Comparison of ENCODE assay signal across 1 cellular context in the genomic region with DNA sequence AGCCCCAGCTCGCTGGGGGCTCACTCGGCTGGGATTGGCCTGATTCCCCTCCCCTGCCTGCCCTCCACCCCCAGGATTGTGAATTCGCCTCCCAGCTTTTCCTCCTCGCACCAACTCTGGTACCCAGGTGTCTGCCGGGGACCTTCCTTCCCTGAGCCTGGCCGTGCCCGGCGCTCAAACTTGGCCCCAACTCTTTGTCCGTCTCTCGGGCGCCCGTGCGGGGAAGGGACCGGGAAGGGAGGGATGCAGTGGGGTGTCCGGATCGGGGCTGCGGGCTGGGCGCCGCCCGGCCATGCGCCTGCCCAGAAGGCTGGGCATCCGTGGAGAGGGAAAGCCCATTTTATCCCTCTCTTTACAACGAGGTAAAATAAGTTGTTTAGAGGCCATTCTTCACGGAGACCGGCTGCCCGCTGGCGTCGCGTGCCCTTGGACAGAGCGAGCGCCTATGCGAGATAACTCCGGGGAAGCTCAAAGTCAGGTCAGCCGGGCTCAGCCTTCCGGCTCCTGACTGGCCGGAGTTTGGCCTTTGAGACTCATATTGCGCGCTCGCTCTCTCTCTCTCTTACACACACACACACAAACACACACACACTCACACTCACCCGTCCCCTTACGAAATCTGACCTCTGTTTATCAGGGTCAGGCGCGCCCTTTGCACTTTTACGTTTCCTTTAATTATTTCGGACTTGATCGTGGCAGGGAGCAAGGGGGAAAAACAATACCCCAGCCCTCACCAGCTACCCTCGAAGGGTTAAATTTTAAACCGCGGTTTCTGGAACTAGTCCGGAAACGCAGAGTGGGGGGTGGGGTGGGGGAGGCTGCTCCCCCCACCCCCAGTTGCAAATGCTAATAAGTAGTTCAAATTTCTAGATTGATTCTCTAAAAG.
TF ChIP-seq lines count a peak whose summit lies in the region.

No MANE protein-coding gene starts in this region.

TF ChIP-seq in A549, 52 proteins besides CTCF, POLR2A, EP300 and RAD21 (continued from another document):
- TF ChIP-seq TFCP2L1 (CRISPR knock-in tag; IDR thresholded peaks at IDR 0.05) (no peak), HOXB13 (CRISPR knock-in tag; IDR thresholded peaks at IDR 0.05; ENCODE audit: low read depth) (no peak), ESRRA (IDR thresholded peaks at IDR 0.05; ENCODE audit: borderline replicate concordance, low read length) (no peak), JUNB (IDR thresholded peaks at IDR 0.05) (no peak), RFX5 (IDR thresholded peaks at IDR 0.05) (no peak), BHLHE40 (IDR thresholded peaks at IDR 0.05; ENCODE audit: low read depth, low read length) (no peak), SREBF2 (IDR thresholded peaks at IDR 0.05) (no peak), RNF2 (IDR thresholded peaks at IDR 0.05; ENCODE audit: borderline replicate concordance, low read depth) (0 out of 2 replicates have a peak, but pooled peaks have one; percentile 43), ZSCAN20 (CRISPR knock-in tag; IDR thresholded peaks at IDR 0.05) (no peak), TP53 (CRISPR knock-in tag; IDR thresholded peaks at IDR 0.05) (no peak)
- TF ChIP-seq, protein P1, sequence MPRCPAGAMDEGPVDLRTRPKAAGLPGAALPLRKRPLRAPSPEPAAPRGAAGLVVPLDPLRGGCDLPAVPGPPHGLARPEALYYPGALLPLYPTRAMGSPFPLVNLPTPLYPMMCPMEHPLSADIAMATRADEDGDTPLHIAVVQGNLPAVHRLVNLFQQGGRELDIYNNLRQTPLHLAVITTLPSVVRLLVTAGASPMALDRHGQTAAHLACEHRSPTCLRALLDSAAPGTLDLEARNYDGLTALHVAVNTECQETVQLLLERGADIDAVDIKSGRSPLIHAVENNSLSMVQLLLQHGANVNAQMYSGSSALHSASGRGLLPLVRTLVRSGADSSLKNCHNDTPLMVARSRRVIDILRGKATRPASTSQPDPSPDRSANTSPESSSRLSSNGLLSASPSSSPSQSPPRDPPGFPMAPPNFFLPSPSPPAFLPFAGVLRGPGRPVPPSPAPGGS (IDR thresholded peaks at IDR 0.05): no peak
